ENCODE assay signal across 20 cellular contexts in genomic region chr1:71956613-71957012, GRCh38.
"Had no signal": no experiment of that assay in that cellular context is flagged by ENCODE, and none has a peak within 500 bp of the region (broad histone marks: within the 10 kb centered on the region; RNA-seq: fewer than 3 reads in every experiment).

No MANE protein-coding gene starts in this region.

- H3K79me2 ChIP-seq: parathyroid adenoma had no signal

- H2AFZ ChIP-seq: parathyroid adenoma had no signal

- DNase-seq: central memory CD4-positive, alpha-beta T cell; effector memory CD8-positive, alpha-beta T cell; esophagus squamous epithelium; heart left ventricle; hippocampal formation; lower lobe of right lung; naive B cell; occipital lobe; right lobe of liver; stimulated activated CD4-positive, alpha-beta T cell treated with anti-CD3 and anti-CD28 coated beads, Interleukin-2, amount 100 ng/mL, for 24 hours; stimulated activated CD4-positive, alpha-beta T cell treated with anti-CD3 and anti-CD28 coated beads, Interleukin-4, amount 100 ng/mL, for 4 hours; stimulated activated naive CD4-positive, alpha-beta T cell; stomach; substantia nigra; trophoblast cell had no signal

- H3K27me3 ChIP-seq: esophagus squamous epithelium, heart left ventricle, right lobe of liver, stomach had no signal

- ATAC-seq: effector memory CD8-positive, alpha-beta T cell; left lobe of liver; lower lobe of right lung; right lobe of liver had no signal

- H3K27ac ChIP-seq: esophagus squamous epithelium, lower lobe of right lung, parathyroid adenoma, prostate gland, right lobe of liver, skin epidermis, stomach had no signal

- H3K9me3 ChIP-seq: esophagus squamous epithelium, heart left ventricle, lower lobe of right lung, prostate gland, right lobe of liver, stomach had no signal

- H3K4me1 ChIP-seq: esophagus squamous epithelium, lower lobe of right lung, parathyroid adenoma, prostate gland, right lobe of liver, stomach had no signal

- FAIRE-seq: frontal cortex had no signal

- H3K9ac ChIP-seq: parathyroid adenoma had no signal

- H3K36me3 ChIP-seq: esophagus squamous epithelium, heart left ventricle, lower lobe of right lung, prostate gland, right lobe of liver, stomach had no signal

- H3K4me3 ChIP-seq: esophagus squamous epithelium, lower lobe of right lung, prostate gland, right lobe of liver, skin epidermis, stomach had no signal
